Comparison of ENCODE assay signal across 29 cellular contexts in the genomic region with DNA sequence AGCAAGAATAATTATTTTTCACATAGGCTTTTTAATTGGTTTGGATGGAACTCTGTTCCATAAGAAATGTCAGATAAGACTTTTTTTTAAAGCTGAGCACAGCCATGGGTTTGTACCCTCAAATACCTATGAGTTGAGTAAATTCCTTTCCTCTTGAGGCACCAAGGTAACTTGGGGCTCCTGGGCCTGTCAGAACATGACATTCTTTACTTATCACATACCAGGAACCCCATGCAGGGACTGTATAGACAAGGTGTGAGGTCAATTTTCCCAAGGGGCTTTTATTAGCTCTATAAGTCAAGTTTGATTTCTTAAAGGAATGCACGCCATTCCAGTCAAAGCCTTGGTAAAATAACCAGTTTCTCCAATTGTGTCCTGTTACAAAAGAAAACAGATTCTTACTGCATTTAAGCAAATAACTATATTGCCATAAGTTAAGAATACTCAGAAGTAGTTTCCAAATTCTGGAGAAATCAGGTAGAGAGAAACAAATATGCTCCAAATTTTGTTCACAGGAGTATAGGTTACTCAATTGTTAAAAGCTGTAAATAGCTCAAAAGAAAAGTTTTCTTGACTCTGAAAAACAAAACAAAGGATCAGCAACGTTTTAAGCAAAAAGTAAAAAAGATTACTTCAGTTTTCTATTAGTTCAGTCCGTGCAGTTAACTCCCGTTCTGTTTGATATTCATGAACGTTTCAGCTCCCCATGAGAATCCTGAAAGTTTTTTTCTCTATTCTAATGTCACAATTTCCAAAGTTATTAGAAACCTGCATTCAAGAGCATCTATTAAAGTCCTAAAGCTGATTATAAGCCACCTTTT.
"Had no signal": no experiment of that assay in that cellular context is flagged by ENCODE, and none has a peak within 500 bp of the region (broad histone marks: within the 10 kb centered on the region; RNA-seq: fewer than 3 reads in every experiment).

No MANE protein-coding gene starts in this region.

- FAIRE-seq: TTC549 had no signal

- H3K36me3 ChIP-seq: brain microvascular endothelial cell had no signal

- DNase-seq: activated B cell treated with CpG ODN at 0.5 μM for 24 hours; activated CD4-positive, alpha-beta memory T cell treated with anti-CD3 and anti-CD28 coated beads for 36 hours; activated CD4-positive, alpha-beta T cell treated with anti-CD3 and anti-CD28 coated beads for 1 hour; activated CD4-positive, alpha-beta T cell treated with anti-CD3 and anti-CD28 coated beads, Interleukin-2, amount 10 ng/mL, durations not matched to agents 7 days and 5 days; activated CD8-positive, alpha-beta memory T cell treated with anti-CD3 and anti-CD28 coated beads for 24 hours; activated gamma-delta T cell; activated naive CD4-positive, alpha-beta T cell treated with anti-CD3 and anti-CD28 coated beads, Interleukin-2, amount 10 ng/mL, durations not matched to agents 7 days and 5 days; activated naive CD8-positive, alpha-beta T cell treated with anti-CD3 and anti-CD28 coated beads for 36 hours; activated T-cell treated with anti-CD3 and anti-CD28 coated beads for 4 hours; activated T-cell treated with anti-CD3 and anti-CD28 coated beads, Interleukin-2, amount 50 U/mL, for 48 hours; brain microvascular endothelial cell; cerebellar nuclear complex; Kasumi-1; KBM-7; NCI-H1092; NCI-H1417; NCI-H1930; NCI-H2171; NCI-H226; NCI-H526; NCI-H82; RPMI8226; SHP77 treated with DMSO at 0.1 percent for 48 hours; T-cell; T-helper 2 cell; T1000 had no signal

- H3K36me3 Mint-ChIP-seq: activated naive CD4-positive, alpha-beta T cell treated with anti-CD3 and anti-CD28 coated beads, Interleukin-2, amount 10 ng/mL, durations not matched to agents 7 days and 5 days; T-cell had no signal

- H3K4me1 Mint-ChIP-seq: activated B cell treated with CpG ODN at 0.5 μM for 24 hours; activated CD4-positive, alpha-beta T cell treated with anti-CD3 and anti-CD28 coated beads, Interleukin-2, amount 10 ng/mL, durations not matched to agents 7 days and 5 days; activated naive CD4-positive, alpha-beta T cell treated with anti-CD3 and anti-CD28 coated beads, Interleukin-2, amount 10 ng/mL, durations not matched to agents 7 days and 5 days; activated T-helper 17 cell treated with anti-CD3 and anti-CD28 coated beads, Interleukin-2, amount 50 U/mL, for 72 hours; T-cell had no signal

- H3K27ac ChIP-seq: brain microvascular endothelial cell had no signal

- ATAC-seq: activated T-helper 17 cell treated with anti-CD3 and anti-CD28 coated beads, Interleukin-2, amount 50 U/mL, for 72 hours; Panc1; T-cell had no signal

- H3K27me3 Mint-ChIP-seq: activated CD4-positive, alpha-beta T cell treated with anti-CD3 and anti-CD28 coated beads, Interleukin-2, amount 10 ng/mL, durations not matched to agents 7 days and 5 days; activated naive CD4-positive, alpha-beta T cell treated with anti-CD3 and anti-CD28 coated beads, Interleukin-2, amount 10 ng/mL, durations not matched to agents 7 days and 5 days; activated T-helper 17 cell treated with anti-CD3 and anti-CD28 coated beads, Interleukin-2, amount 50 U/mL, for 72 hours had no signal

- H3K27me3 ChIP-seq: brain microvascular endothelial cell had no signal

- H3K4me3 Mint-ChIP-seq: activated B cell treated with CpG ODN at 0.5 μM for 24 hours; activated CD4-positive, alpha-beta memory T cell treated with anti-CD3 and anti-CD28 coated beads for 36 hours; activated CD4-positive, alpha-beta T cell treated with anti-CD3 and anti-CD28 coated beads, Interleukin-2, amount 10 ng/mL, durations not matched to agents 7 days and 5 days; activated naive CD4-positive, alpha-beta T cell treated with anti-CD3 and anti-CD28 coated beads, Interleukin-2, amount 10 ng/mL, durations not matched to agents 7 days and 5 days; activated naive CD8-positive, alpha-beta T cell treated with anti-CD3 and anti-CD28 coated beads for 36 hours; activated T-helper 17 cell treated with anti-CD3 and anti-CD28 coated beads, Interleukin-2, amount 50 U/mL, for 72 hours; T-cell had no signal

- H3K27ac Mint-ChIP-seq: activated B cell treated with CpG ODN at 0.5 μM for 24 hours; activated CD4-positive, alpha-beta memory T cell treated with anti-CD3 and anti-CD28 coated beads for 36 hours; activated CD4-positive, alpha-beta T cell treated with anti-CD3 and anti-CD28 coated beads, Interleukin-2, amount 10 ng/mL, durations not matched to agents 7 days and 5 days; activated naive CD4-positive, alpha-beta T cell treated with anti-CD3 and anti-CD28 coated beads, Interleukin-2, amount 10 ng/mL, durations not matched to agents 7 days and 5 days; activated naive CD8-positive, alpha-beta T cell treated with anti-CD3 and anti-CD28 coated beads for 36 hours; activated T-helper 17 cell treated with anti-CD3 and anti-CD28 coated beads, Interleukin-2, amount 50 U/mL, for 72 hours; T-cell had no signal
